Comparison of ENCODE assay signal across 8 cellular contexts in genomic region chr4:39044364-39044946, GRCh38. TPM values are rescaled to one million over a fixed set of nuclear protein-coding genes. Genes with fewer than 3 reads are reported as not detected.
DNase-seq lines count a peak whose midpoint lies in the region; ATAC-seq and TF ChIP-seq lines count a peak whose summit lies in the region.

No MANE protein-coding gene starts in this region.

- H3K9me3 ChIP-seq in left lung = no peaks in the 10 kb centered on the region

- no peak for TF ChIP-seq CTCF in AG09309 (IDR thresholded peaks at IDR 0.05; ENCODE audit: control insufficient read depth, insufficient read depth, low read depth, low read length, missing control alignments)
- TF ChIP-seq CTCF in left lung (IDR thresholded peaks at IDR 0.05) = no peak

- H3K36me3 Mint-ChIP-seq in dendritic cell treated with granulocyte-macrophage colony-stimulating factor and Interleukin-4, amounts not matched to agents 40 ng/mL and 50 ng/mL, for 4 days (ENCODE audit: low read depth) = no peaks in the 10 kb centered on the region

- H3K27me3 ChIP-seq in left lung = no peaks in the 10 kb centered on the region

- intact Hi-C loops in dendritic cell treated with granulocyte-macrophage colony-stimulating factor and Interleukin-4, amounts not matched to agents 40 ng/mL and 50 ng/mL, for 4 days (cut with micrococcal nuclease) = no loop called here
- intact Hi-C loops in left lung (cut with DNase I) = no loop called here

- peak overlapping the region; percentile 87 for H3K27ac Mint-ChIP-seq in dendritic cell treated with granulocyte-macrophage colony-stimulating factor and Interleukin-4, amounts not matched to agents 40 ng/mL and 50 ng/mL, for 4 days

- H3K27me3 Mint-ChIP-seq in dendritic cell treated with granulocyte-macrophage colony-stimulating factor and Interleukin-4, amounts not matched to agents 40 ng/mL and 50 ng/mL, for 4 days = no peaks in the 10 kb centered on the region

- peaks cover 52% of the 10 kb centered on the region for H3K4me1 Mint-ChIP-seq in dendritic cell treated with granulocyte-macrophage colony-stimulating factor and Interleukin-4, amounts not matched to agents 40 ng/mL and 50 ng/mL, for 4 days (ENCODE audit: low read depth)

- peaks cover 0 to 52% of the 10 kb centered on the region in 2 donors for H3K4me1 ChIP-seq in left lung

- H3K4me3 Mint-ChIP-seq in dendritic cell treated with granulocyte-macrophage colony-stimulating factor and Interleukin-4, amounts not matched to agents 40 ng/mL and 50 ng/mL, for 4 days = peak overlapping the region; percentile 74

- H3K4me3 ChIP-seq in AG09309 (ENCODE audit: control insufficient read depth, low read depth, low read length) (peak overlapping the region; percentile 60), left lung (peak overlapping the region; percentile 65 to 70)

- no peaks in the 10 kb centered on the region for H3K9me3 Mint-ChIP-seq in dendritic cell treated with granulocyte-macrophage colony-stimulating factor and Interleukin-4, amounts not matched to agents 40 ng/mL and 50 ng/mL, for 4 days

- ATAC-seq in GM19023 (IDR thresholded peaks at IDR 0.05; ENCODE audit: unreplicated experiment) = peak; percentile 72
- peak; percentile 71 for ATAC-seq in HG03175 (IDR thresholded peaks at IDR 0.05; ENCODE audit: unreplicated experiment)
- ATAC-seq in left lung = peak; percentile 91

- DNase-seq in AG09309 (ENCODE audit: low read depth) (peak; percentile 32), NCI-H69 (lab: John Stamatoyannopoulos, UW) (peak; percentile 58), left lung (peak; percentile 95 to 97)
- peak; percentile 98 for DNase-seq in activated CD4-positive, alpha-beta T cell treated with anti-CD3 and anti-CD28 coated beads, Interleukin-2, amount 50 U/mL, for 1 hour
- peak; percentile 93 for DNase-seq in stimulated activated CD4-positive, alpha-beta T cell treated with anti-CD3 and anti-CD28 coated beads, Interleukin-2, amount 100 ng/mL, for 4 hours (ENCODE audit: low read depth)

- H3K36me3 ChIP-seq in left lung = no peaks in the 10 kb centered on the region

- H3K27ac ChIP-seq in left lung = peak overlapping the region; percentile 92

RNA-seq across cellular contexts. Expression of gene TMEM156, which starts 12.2 kb away (rescaled TPM):
- total RNA-seq in left lung = 1 to 10 TPM in 1 of 2 donors, under 1 TPM in 1; 0.29 to 1.1 TPM

RNA-seq across cellular contexts. Expression of gene KLHL5, which starts 17.6 kb away (rescaled TPM):
- 10 to 100 TPM; 25.9 to 31.2 TPM for total RNA-seq in left lung

Comparison
In these comparisons a context has a peak if more than half of its experiments do, and no peak if none do; other contexts are left out.
1. Peak in every context shown above with its lines: DNase-seq, ATAC-seq, H3K4me3 ChIP-seq and H3K27ac ChIP-seq.
2. DNase-seq: peak in every context shown above with its lines; median percentile 98 in activated CD4-positive, alpha-beta T cell treated with anti-CD3 and anti-CD28 coated beads, Interleukin-2, amount 50 U/mL, for 1 hour; 96 in left lung; 93 in stimulated activated CD4-positive, alpha-beta T cell treated with anti-CD3 and anti-CD28 coated beads, Interleukin-2, amount 100 ng/mL, for 4 hours; 58 in NCI-H69; 32 in AG09309.